Comparison of ENCODE assay signal across 8 cellular contexts in the genomic region with DNA sequence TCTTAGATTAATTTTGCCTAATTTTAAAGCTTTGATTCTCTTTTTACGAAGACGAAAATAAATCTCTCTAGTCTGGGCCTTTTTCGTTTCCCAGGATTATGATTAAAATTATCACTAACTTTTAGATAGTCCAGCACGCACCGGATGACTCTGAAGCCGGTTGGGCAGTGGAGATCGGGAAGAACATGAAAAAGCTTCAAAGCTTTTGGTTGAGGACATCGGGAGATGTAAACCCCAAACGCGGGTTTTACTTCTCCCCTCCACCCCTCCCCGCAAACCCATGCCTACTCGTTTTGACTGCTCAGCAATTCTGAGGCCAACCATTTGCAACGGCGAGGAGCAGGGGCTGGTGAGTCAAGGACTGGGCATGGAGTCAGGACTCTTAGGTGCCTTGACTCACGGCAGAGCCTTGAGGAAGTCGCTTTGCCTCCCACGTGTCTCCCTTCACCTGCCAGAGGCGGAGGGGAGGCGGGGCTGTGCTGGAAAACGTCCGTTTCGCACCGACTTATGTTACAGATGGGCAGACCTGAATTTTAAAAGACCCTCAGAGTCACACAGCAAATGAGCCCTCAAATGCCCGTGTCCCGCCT. TPM values are rescaled to one million over a fixed set of nuclear protein-coding genes. Genes with fewer than 3 reads are reported as not detected.
DNase-seq lines count a peak whose midpoint lies in the region; ATAC-seq and TF ChIP-seq lines count a peak whose summit lies in the region.

No MANE protein-coding gene starts in this region.

- ATAC-seq in HCT116 (peak; percentile 73), GM21423 (IDR thresholded peaks at IDR 0.05; ENCODE audit: unreplicated experiment) (no peak)

- H3K4me2 ChIP-seq in HCT116 (ENCODE audit: low read length): peak overlapping the region; percentile 96

- H3K9me3 ChIP-seq in HCT116 (ENCODE audit: control insufficient read depth in 1 of 2, insufficient read depth in 1 of 2, low read depth in 1 of 2, low read length in 2 of 2) (no peaks in the 10 kb centered on the region), mucosa of stomach (ENCODE audit: control insufficient read depth, low read length) (no peaks in the 10 kb centered on the region)

- no peak for TF ChIP-seq RAD21 in HCT116 (IDR thresholded peaks at IDR 0.05; ENCODE audit: low read depth)

- BruUV-seq in HCT116 (replicated peaks; lab: Mats Ljungman, UMichigan): TSS peak; percentile 72

- H2AFZ ChIP-seq in HCT116 (ENCODE audit: low read depth, low read length, poor library complexity, severe bottlenecking): no peak overlapping the region

- peaks cover 9% of the 10 kb centered on the region; the same call in 1 of the 2 replicates for H4K20me1 ChIP-seq in HCT116 (ENCODE audit: insufficient read depth)

- CTCF ChIA-PET in HCT116 (lab: Charles Lee): no interaction called here

- peak overlapping the region; percentile 91 for H3K27ac ChIP-seq in HCT116 (ENCODE audit: low read depth, low read length)

- H3K9me2 ChIP-seq in HCT116 (ENCODE audit: insufficient read depth): no peaks in the 10 kb centered on the region

- H3K9ac ChIP-seq in HCT116 (ENCODE audit: low read length) (peak overlapping the region; percentile 77), mucosa of stomach (ENCODE audit: low read length) (peak overlapping the region; percentile 62)

- TF ChIP-seq POLR2A in HCT116 (IDR thresholded peaks at IDR 0.05; ENCODE audit: borderline replicate concordance, extremely low read depth, insufficient read depth, insufficient read length) (no peak), erythroblast (IDR thresholded peaks at IDR 0.05; ENCODE audit: low read length) (no peak)

- peaks cover 38 to 60% of the 10 kb centered on the region in 2 experiments for H3K4me1 ChIP-seq in HCT116 (ENCODE audit: control insufficient read depth in 1 of 2, insufficient read depth in 2 of 2, low read length in 2 of 2)
- peaks cover 8% of the 10 kb centered on the region for H3K4me1 ChIP-seq in mucosa of stomach (ENCODE audit: control insufficient read depth, insufficient read depth, low read length)

- H3K4me3 ChIP-seq in HCT116 (replicated peaks in 1 of 2; ENCODE audit: low read depth in 1 of 2, low read length in 2 of 2): peak overlapping the region; percentile 59 to 63
- peak overlapping the region; percentile 69 for H3K4me3 ChIP-seq in mucosa of stomach (ENCODE audit: low read length)

- no peaks in the 10 kb centered on the region for H3K27me3 ChIP-seq in HCT116 (ENCODE audit: insufficient read depth, low read length)
- H3K27me3 ChIP-seq in mucosa of stomach (ENCODE audit: control insufficient read depth, insufficient read depth, low read length): no peaks in the 10 kb centered on the region

- RAD21 ChIA-PET in HCT116 (lab: Charles Lee; ENCODE audit: low non-redundant PET in 1 of 2, low total read pairs in 2 of 2, uncharacterized antibody in 2 of 2, unreplicated experiment in 2 of 2): no interaction called here

- DNase-seq in CD1c-positive myeloid dendritic cell (ENCODE audit: extremely low spot score) (peak; percentile 62), HCT116 (ENCODE audit: low read depth, low spot score) (peak; percentile 94), NCI-H526 (lab: John Stamatoyannopoulos, UW) (peak; percentile 61 to 87), activated T-cell treated with anti-CD3 and anti-CD28 coated beads for 24 hours (ENCODE audit: low read depth) (peak; percentile 44), erythroblast (lab: John Stamatoyannopoulos, UW) (peak; percentile 36 to 72)
- peak; percentile 40 to 47 for DNase-seq in stimulated activated CD8-positive, alpha-beta memory T cell treated with anti-CD3 and anti-CD28 coated beads, Interleukin-4, amount 100 ng/mL, for 4 hours (ENCODE audit: low read depth in 2 of 2, low spot score in 1 of 2)

- intact Hi-C loops in HCT116 (cut with micrococcal nuclease): no loop called here

- peaks cover 37% of the 10 kb centered on the region for H3K79me2 ChIP-seq in HCT116 (ENCODE audit: insufficient read depth, low read length)

- no peak for TF ChIP-seq CTCF in HCT116 (IDR thresholded peaks at IDR 0.05 in 2 of 3, conservative IDR thresholded peaks at IDR 0.05 in 1 of 3; ENCODE audit: borderline replicate concordance in 1 of 3, insufficient read depth in 1 of 3, low read depth in 2 of 3, low read length in 2 of 3)

- POLR2A ChIA-PET in HCT116 (lab: Charles Lee): no interaction called here

- H3K36me3 ChIP-seq in HCT116 (ENCODE audit: control insufficient read depth in 1 of 2, insufficient read depth in 2 of 2, low read length in 2 of 2): no peaks in the 10 kb centered on the region
- H3K36me3 ChIP-seq in mucosa of stomach (ENCODE audit: control insufficient read depth, insufficient read depth, low read length): no peaks in the 10 kb centered on the region

TF ChIP-seq in HCT116, 20 proteins besides CTCF, POLR2A, EP300 and RAD21:
- TF ChIP-seq, protein P1, sequence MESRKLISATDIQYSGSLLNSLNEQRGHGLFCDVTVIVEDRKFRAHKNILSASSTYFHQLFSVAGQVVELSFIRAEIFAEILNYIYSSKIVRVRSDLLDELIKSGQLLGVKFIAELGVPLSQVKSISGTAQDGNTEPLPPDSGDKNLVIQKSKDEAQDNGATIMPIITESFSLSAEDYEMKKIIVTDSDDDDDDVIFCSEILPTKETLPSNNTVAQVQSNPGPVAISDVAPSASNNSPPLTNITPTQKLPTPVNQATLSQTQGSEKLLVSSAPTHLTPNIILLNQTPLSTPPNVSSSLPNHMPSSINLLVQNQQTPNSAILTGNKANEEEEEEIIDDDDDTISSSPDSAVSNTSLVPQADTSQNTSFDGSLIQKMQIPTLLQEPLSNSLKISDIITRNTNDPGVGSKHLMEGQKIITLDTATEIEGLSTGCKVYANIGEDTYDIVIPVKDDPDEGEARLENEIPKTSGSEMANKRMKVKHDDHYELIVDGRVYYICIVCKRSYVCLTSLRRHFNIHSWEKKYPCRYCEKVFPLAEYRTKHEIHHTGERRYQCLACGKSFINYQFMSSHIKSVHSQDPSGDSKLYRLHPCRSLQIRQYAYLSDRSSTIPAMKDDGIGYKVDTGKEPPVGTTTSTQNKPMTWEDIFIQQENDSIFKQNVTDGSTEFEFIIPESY (IDR thresholded peaks at IDR 0.05; ENCODE audit: extremely low read depth, insufficient replicate concordance, low read length): peak; percentile 14
- peak; percentile 16 for TF ChIP-seq TCF7L2 (IDR thresholded peaks at IDR 0.05; ENCODE audit: borderline replicate concordance, extremely low read depth, insufficient read depth, insufficient read length)
- TF ChIP-seq, protein P2, sequence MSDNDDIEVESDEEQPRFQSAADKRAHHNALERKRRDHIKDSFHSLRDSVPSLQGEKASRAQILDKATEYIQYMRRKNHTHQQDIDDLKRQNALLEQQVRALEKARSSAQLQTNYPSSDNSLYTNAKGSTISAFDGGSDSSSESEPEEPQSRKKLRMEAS (IDR thresholded peaks at IDR 0.05): peak; percentile 99
- TF ChIP-seq EZH2phosphoT487 (IDR thresholded peaks at IDR 0.05; ENCODE audit: borderline replicate concordance): no peak
- peak; percentile 65 for TF ChIP-seq JUND (IDR thresholded peaks at IDR 0.05)
- TF ChIP-seq SP1 (IDR thresholded peaks at IDR 0.05; ENCODE audit: low read depth): peak; percentile 58
- TF ChIP-seq ELF1 (IDR thresholded peaks at IDR 0.05; ENCODE audit: borderline replicate concordance, low read depth): no peak; the same call in 1 of the 2 replicates
- TF ChIP-seq, protein P3, sequence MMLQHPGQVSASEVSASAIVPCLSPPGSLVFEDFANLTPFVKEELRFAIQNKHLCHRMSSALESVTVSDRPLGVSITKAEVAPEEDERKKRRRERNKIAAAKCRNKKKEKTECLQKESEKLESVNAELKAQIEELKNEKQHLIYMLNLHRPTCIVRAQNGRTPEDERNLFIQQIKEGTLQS (IDR thresholded peaks at IDR 0.05): no peak
- TF ChIP-seq, protein P4, sequence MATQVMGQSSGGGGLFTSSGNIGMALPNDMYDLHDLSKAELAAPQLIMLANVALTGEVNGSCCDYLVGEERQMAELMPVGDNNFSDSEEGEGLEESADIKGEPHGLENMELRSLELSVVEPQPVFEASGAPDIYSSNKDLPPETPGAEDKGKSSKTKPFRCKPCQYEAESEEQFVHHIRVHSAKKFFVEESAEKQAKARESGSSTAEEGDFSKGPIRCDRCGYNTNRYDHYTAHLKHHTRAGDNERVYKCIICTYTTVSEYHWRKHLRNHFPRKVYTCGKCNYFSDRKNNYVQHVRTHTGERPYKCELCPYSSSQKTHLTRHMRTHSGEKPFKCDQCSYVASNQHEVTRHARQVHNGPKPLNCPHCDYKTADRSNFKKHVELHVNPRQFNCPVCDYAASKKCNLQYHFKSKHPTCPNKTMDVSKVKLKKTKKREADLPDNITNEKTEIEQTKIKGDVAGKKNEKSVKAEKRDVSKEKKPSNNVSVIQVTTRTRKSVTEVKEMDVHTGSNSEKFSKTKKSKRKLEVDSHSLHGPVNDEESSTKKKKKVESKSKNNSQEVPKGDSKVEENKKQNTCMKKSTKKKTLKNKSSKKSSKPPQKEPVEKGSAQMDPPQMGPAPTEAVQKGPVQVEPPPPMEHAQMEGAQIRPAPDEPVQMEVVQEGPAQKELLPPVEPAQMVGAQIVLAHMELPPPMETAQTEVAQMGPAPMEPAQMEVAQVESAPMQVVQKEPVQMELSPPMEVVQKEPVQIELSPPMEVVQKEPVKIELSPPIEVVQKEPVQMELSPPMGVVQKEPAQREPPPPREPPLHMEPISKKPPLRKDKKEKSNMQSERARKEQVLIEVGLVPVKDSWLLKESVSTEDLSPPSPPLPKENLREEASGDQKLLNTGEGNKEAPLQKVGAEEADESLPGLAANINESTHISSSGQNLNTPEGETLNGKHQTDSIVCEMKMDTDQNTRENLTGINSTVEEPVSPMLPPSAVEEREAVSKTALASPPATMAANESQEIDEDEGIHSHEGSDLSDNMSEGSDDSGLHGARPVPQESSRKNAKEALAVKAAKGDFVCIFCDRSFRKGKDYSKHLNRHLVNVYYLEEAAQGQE (IDR thresholded peaks at IDR 0.05; ENCODE audit: low read depth): no peak
- peak; percentile 58 for TF ChIP-seq FOSL1 (IDR thresholded peaks at IDR 0.05; ENCODE audit: low read depth)
- TF ChIP-seq ZNF274 (IDR thresholded peaks at IDR 0.05; ENCODE audit: low read depth, low read length): no peak
- TF ChIP-seq CEBPB (IDR thresholded peaks at IDR 0.05; ENCODE audit: low read depth): no peak
- peak; percentile 50; the same call in 1 of the 2 replicates for TF ChIP-seq POLR2AphosphoS5 (IDR thresholded peaks at IDR 0.05; ENCODE audit: low read depth, low read length)
- peak; percentile 98 for TF ChIP-seq SIN3A (IDR thresholded peaks at IDR 0.05; ENCODE audit: low read depth)
- peak; percentile 68 for TF ChIP-seq EGR1 (IDR thresholded peaks at IDR 0.05; ENCODE audit: low read depth)
- peak; percentile 74 for TF ChIP-seq YY1 (IDR thresholded peaks at IDR 0.05; ENCODE audit: extremely low read depth, insufficient replicate concordance, low read depth, low read length)
- no peak for TF ChIP-seq SRF (IDR thresholded peaks at IDR 0.05; ENCODE audit: low read depth)
- no peak; the same call in 1 of the 2 replicates for TF ChIP-seq CBX3 (IDR thresholded peaks at IDR 0.05; ENCODE audit: low read depth)

RNA-seq across cellular contexts. Expression of a gene that starts 1.0 kb away (rescaled TPM):
- total RNA-seq in HCT116 (2021; ENCODE audit: unreplicated experiment): 27.6 TPM
- polyA plus RNA-seq in HCT116 (2012): 23.4 and 29.7 TPM in 2 replicates

Comparison
In these comparisons a context has a peak if more than half of its experiments do, and no peak if none do; other contexts are left out.
1. DNase-seq: peak in every context shown above with its lines; median percentile 94 in HCT116; 74 in NCI-H526; 62 in CD1c-positive myeloid dendritic cell; 54 in erythroblast; 44 in activated T-cell treated with anti-CD3 and anti-CD28 coated beads for 24 hours; 44 in stimulated activated CD8-positive, alpha-beta memory T cell treated with anti-CD3 and anti-CD28 coated beads, Interleukin-4, amount 100 ng/mL, for 4 hours.